ENCODE assay signal across 11 cellular contexts in genomic region chr6:55882731-55883595, GRCh38. TPM values are rescaled to one million over a fixed set of nuclear protein-coding genes. Genes with fewer than 3 reads are reported as not detected.
DNase-seq lines count a peak whose midpoint lies in the region; ATAC-seq and TF ChIP-seq lines count a peak whose summit lies in the region.
"Had no signal": no experiment of that assay in that cellular context is flagged by ENCODE, and none has a peak within 500 bp of the region (broad histone marks: within the 10 kb centered on the region; RNA-seq: fewer than 3 reads in every experiment).

No MANE protein-coding gene starts in this region.

- no peaks in the 10 kb centered on the region for H3K79me1 ChIP-seq in H9 (ENCODE audit: insufficient read depth, low read depth, low read length, poor library complexity, severe bottlenecking)

- no peak overlapping the region for H4K5ac ChIP-seq in H9 (ENCODE audit: insufficient read length, low read depth, low read length)

- no peak overlapping the region for H3K23ac ChIP-seq in H9 (ENCODE audit: insufficient read length, low read depth, low read length)

- no peak overlapping the region for H3K14ac ChIP-seq in H9 (ENCODE audit: insufficient read depth, low read length)

- H3K36me3 ChIP-seq in SJCRH30 (no peaks in the 10 kb centered on the region), osteoblast (ENCODE audit: insufficient read depth, low read length) (no peaks in the 10 kb centered on the region), GM23338 (ENCODE audit: insufficient read depth) (no peaks in the 10 kb centered on the region)

- peak overlapping the region; percentile 41 for H3K27ac ChIP-seq in SJCRH30
- peak overlapping the region; percentile 61 for H3K27ac ChIP-seq in osteoblast (ENCODE audit: low read depth, low read length)
- H3K27ac ChIP-seq in H9 (ENCODE audit: insufficient read length, low read depth, low read length) = no peak overlapping the region
- H3K27ac ChIP-seq in GM23338 (ENCODE audit: low read depth) = no peak overlapping the region

- H3K4me1 Mint-ChIP-seq in H9 (0 out of 4 replicates have a peak, but pooled peaks cover 0 to 2% of the 10 kb centered on the region in 2 experiments), GM23338 (peaks cover 5% of the 10 kb centered on the region; the same call in 2 of the 3 replicates)
- H3K4me1 Mint-ChIP-seq in stimulated activated effector memory CD8-positive, alpha-beta T cell treated with anti-CD3 and anti-CD28 coated beads, Interleukin-12 subunit alpha, Interleukin-12 subunit beta, amount 100 ng/mL, for 72 hours = no peaks in the 10 kb centered on the region

- H3K27me3 ChIP-seq in SJCRH30 (no peaks in the 10 kb centered on the region), osteoblast (ENCODE audit: insufficient read depth, low read length) (no peaks in the 10 kb centered on the region), H9 (ENCODE audit: insufficient read depth, low read length) (no peaks in the 10 kb centered on the region), GM23338 (ENCODE audit: insufficient read depth) (no peaks in the 10 kb centered on the region)

- no peaks in the 10 kb centered on the region for H3K23me2 ChIP-seq in H9 (ENCODE audit: insufficient read length, low read depth, low read length, poor library complexity, severe bottlenecking)

- no peaks in the 10 kb centered on the region for H3F3A ChIP-seq in GM23338 (replicated peaks; ENCODE audit: low read depth)

- H3K4me2 ChIP-seq in osteoblast (ENCODE audit: insufficient read depth, low read length) (peak overlapping the region; percentile 33), H9 (ENCODE audit: insufficient read depth, insufficient read length, low read length) (no peak overlapping the region), GM23338 (no peak overlapping the region)

- H3K4me3 ChIP-seq in SJCRH30 (no peak overlapping the region), osteoblast (ENCODE audit: insufficient read depth, low read length) (no peak overlapping the region), GM23338 (no peak overlapping the region)

- H4K20me1 ChIP-seq in osteoblast (ENCODE audit: insufficient read depth, low read length) (no peaks in the 10 kb centered on the region), H9 (ENCODE audit: control insufficient read depth, insufficient read depth, insufficient read length) (no peaks in the 10 kb centered on the region), GM23338 (replicated peaks; ENCODE audit: insufficient read depth) (no peaks in the 10 kb centered on the region)

- H3K4ac ChIP-seq in H9 (ENCODE audit: low read depth, low read length) = no peak overlapping the region

- no peak overlapping the region for H4K91ac ChIP-seq in H9 (ENCODE audit: insufficient read length, low read depth, low read length)

- ATAC-seq in HG02884 (IDR thresholded peaks at IDR 0.05; ENCODE audit: unreplicated experiment) (no peak), GM23338 (no peak)
- no peak for ATAC-seq in stimulated activated effector memory CD8-positive, alpha-beta T cell treated with anti-CD3 and anti-CD28 coated beads, Interleukin-12 subunit alpha, Interleukin-12 subunit beta, amount 100 ng/mL, for 72 hours

- H3K9ac ChIP-seq in H9 (ENCODE audit: extremely low read depth, insufficient read length, low read length) = no peak overlapping the region

- no peak overlapping the region for H2AK5ac ChIP-seq in H9 (ENCODE audit: insufficient read length, low read length)

- H3K9me2 ChIP-seq in GM23338 (ENCODE audit: insufficient read depth) = no peaks in the 10 kb centered on the region

- H3K18ac ChIP-seq in H9 (ENCODE audit: insufficient read length, low read depth, low read length) = no peak overlapping the region

- H2BK5ac ChIP-seq in H9 (ENCODE audit: insufficient read length, low read length) = no peak overlapping the region

- no peak overlapping the region for H2BK15ac ChIP-seq in H9 (ENCODE audit: low read depth, low read length)

- DNase-seq in GM03348 (ENCODE audit: low spot score) (peak; percentile 2), SJCRH30 (peak; percentile 16 to 58), fibroblast of the conjunctiva (ENCODE audit: low read depth) (peak; percentile 79), osteoblast (ENCODE audit: insufficient read length, low spot score, missing footprints) (no peak), H9 (no peak), GM23338 (ENCODE audit: low spot score) (no peak)
- DNase-seq in stimulated activated effector memory CD8-positive, alpha-beta T cell treated with anti-CD3 and anti-CD28 coated beads, Interleukin-12 subunit alpha, Interleukin-12 subunit beta, amount 100 ng/mL, for 72 hours (ENCODE audit: low spot score in 2 of 2) = no peak
- DNase-seq: NCI-H187 treated with DMSO at 0.1 percent for 48 hours, retina had no signal

- H3K9me3 Mint-ChIP-seq in H9 (no peaks in the 10 kb centered on the region), GM23338 (no peaks in the 10 kb centered on the region)
- H3K9me3 Mint-ChIP-seq in stimulated activated effector memory CD8-positive, alpha-beta T cell treated with anti-CD3 and anti-CD28 coated beads, Interleukin-12 subunit alpha, Interleukin-12 subunit beta, amount 100 ng/mL, for 72 hours = peaks cover 13% of the 10 kb centered on the region
- H3K9me3 Mint-ChIP-seq: brain had no signal

- no peak for TF ChIP-seq CTCF in osteoblast (IDR thresholded peaks at IDR 0.05; ENCODE audit: extremely low read depth, low read depth, low read length)
- TF ChIP-seq CTCF in H9 (conservative IDR thresholded peaks at IDR 0.05) = no peak
- no peak for TF ChIP-seq CTCF in GM23338 (conservative IDR thresholded peaks at IDR 0.05; ENCODE audit: low read depth in 2 of 2)

- peaks cover under 1% of the 10 kb centered on the region; the same call in 1 of the 2 replicates for H3K9me3 ChIP-seq in SJCRH30 (replicated peaks)
- H3K9me3 ChIP-seq in osteoblast (ENCODE audit: low read depth, low read length) = no peaks in the 10 kb centered on the region
- no peaks in the 10 kb centered on the region for H3K9me3 ChIP-seq in H9 (ENCODE audit: control insufficient read depth, low read depth, low read length)

- no CpG with 5 or more reads among the region's 1 CpG for WGBS in H9 (ENCODE audit: extremely low coverage, insufficient read length, low lambda C conversion rate)

- no peak overlapping the region for H2BK20ac ChIP-seq in H9 (ENCODE audit: low read depth, low read length, poor library complexity, severe bottlenecking)

- no peaks in the 10 kb centered on the region for H3K36me3 Mint-ChIP-seq in H9 (ENCODE audit: insufficient read depth in 1 of 3, low read depth in 3 of 3)
- H3K36me3 Mint-ChIP-seq in stimulated activated effector memory CD8-positive, alpha-beta T cell treated with anti-CD3 and anti-CD28 coated beads, Interleukin-12 subunit alpha, Interleukin-12 subunit beta, amount 100 ng/mL, for 72 hours = no peaks in the 10 kb centered on the region
- H3K36me3 Mint-ChIP-seq in GM23338 (ENCODE audit: low read depth) = no peaks in the 10 kb centered on the region
- H3K36me3 Mint-ChIP-seq: brain had no signal

- H3K79me2 ChIP-seq in osteoblast (ENCODE audit: insufficient read depth, low read length) (no peaks in the 10 kb centered on the region), H9 (ENCODE audit: insufficient read depth, low read length) (no peaks in the 10 kb centered on the region), GM23338 (replicated peaks; ENCODE audit: insufficient read depth) (no peaks in the 10 kb centered on the region)

- no peak overlapping the region for H3K56ac ChIP-seq in H9 (ENCODE audit: insufficient read length, low read depth, low read length)

- no peak overlapping the region for H2BK120ac ChIP-seq in H9 (ENCODE audit: low read depth, low read length, poor library complexity, severe bottlenecking)

- H2BK12ac ChIP-seq in H9 (ENCODE audit: insufficient read length, low read depth, low read length) = no peak overlapping the region

- H3K27me3 Mint-ChIP-seq in H9 (ENCODE audit: low read depth) (no peaks in the 10 kb centered on the region), GM23338 (ENCODE audit: insufficient read depth, low read depth, poor library complexity) (no peaks in the 10 kb centered on the region)

- H3K4me1 ChIP-seq in SJCRH30 (peaks cover 33% of the 10 kb centered on the region), osteoblast (ENCODE audit: insufficient read depth, low read length) (peaks cover 19% of the 10 kb centered on the region), H9 (ENCODE audit: insufficient read depth, low read length) (no peaks in the 10 kb centered on the region), GM23338 (ENCODE audit: insufficient read depth) (no peaks in the 10 kb centered on the region; the same call in 1 of the 2 replicates)

- no peak overlapping the region for H3T11ph ChIP-seq in H9 (ENCODE audit: low read length)

- no peak overlapping the region for H4K8ac ChIP-seq in H9 (replicated peaks; ENCODE audit: insufficient read length, low read depth, low read length)

- H3K4me3 Mint-ChIP-seq in H9 = no peak overlapping the region
- H3K4me3 Mint-ChIP-seq in stimulated activated effector memory CD8-positive, alpha-beta T cell treated with anti-CD3 and anti-CD28 coated beads, Interleukin-12 subunit alpha, Interleukin-12 subunit beta, amount 100 ng/mL, for 72 hours = no peak overlapping the region
- H3K4me3 Mint-ChIP-seq in GM23338 = no peak overlapping the region
- H3K4me3 Mint-ChIP-seq: brain had no signal

- no peak overlapping the region for H2AFZ ChIP-seq in osteoblast (ENCODE audit: low read length)
- no peak overlapping the region for H2AFZ ChIP-seq in H9 (ENCODE audit: low read length)
- no peak overlapping the region for H2AFZ ChIP-seq in GM23338

- H3K27ac Mint-ChIP-seq in H9 (no peak overlapping the region), GM23338 (no peak overlapping the region)
- H3K27ac Mint-ChIP-seq in stimulated activated effector memory CD8-positive, alpha-beta T cell treated with anti-CD3 and anti-CD28 coated beads, Interleukin-12 subunit alpha, Interleukin-12 subunit beta, amount 100 ng/mL, for 72 hours = no peak overlapping the region
- H3K27ac Mint-ChIP-seq: brain had no signal

TF ChIP-seq in GM23338, 12 proteins besides CTCF, POLR2A, EP300 and RAD21 (continues in another document):
- no peak for TF ChIP-seq POLR2AphosphoS5 (IDR thresholded peaks at IDR 0.05; ENCODE audit: low read depth)
- no peak for TF ChIP-seq EZH2phosphoT487 (IDR thresholded peaks at IDR 0.05; ENCODE audit: unreplicated experiment)
- TF ChIP-seq EZH2 (IDR thresholded peaks at IDR 0.05; ENCODE audit: low read depth, unreplicated experiment) = no peak
- no peak for TF ChIP-seq CREB1 (CRISPR knock-in tag; IDR thresholded peaks at IDR 0.05; ENCODE audit: low read depth)

RNA-seq across cellular contexts. Expression of gene BMP5, which starts 7.6 kb away (rescaled TPM):
- total RNA-seq in SJCRH30 (2014; rRNA removed; shearing (Covaris generic)) = 61.2 and 72.3 TPM in 2 replicates
- total RNA-seq in osteoblast (0.36 and 0.59 TPM in 2 replicates), H9 (2021) (not detected in 2 replicates)
- 0.07 TPM in 1 of 2 replicates, not detected in the other for total RNA-seq in GM23338 (2014; rRNA removed; shearing (Covaris generic))
- 0.06 and 0.14 TPM in 2 replicates for polyA plus RNA-seq in GM23338 (2016; fragmentation: Nextera tagmentation; extraction: Ambion mirVana)

Comparison
In these comparisons a context has a peak if more than half of its experiments do, and no peak if none do; other contexts are left out.
1. DNase-seq: peak in GM03348 (single experiment), SJCRH30 (2 of 2) and fibroblast of the conjunctiva (single experiment); none in osteoblast (single experiment), H9 (single experiment), stimulated activated effector memory CD8-positive, alpha-beta T cell treated with anti-CD3 and anti-CD28 coated beads, Interleukin-12 subunit alpha, Interleukin-12 subunit beta, amount 100 ng/mL, for 72 hours (0 of 2) and GM23338 (single experiment).
2. H3K27ac ChIP-seq: peak in SJCRH30 (single experiment) and osteoblast (single experiment); none in H9 (single experiment) and GM23338 (single experiment).
3. RNA of gene BMP5, which starts 7.6 kb away (total RNA-seq): 61.2 to 72.3 TPM in SJCRH30; 0.36 to 0.59 TPM in osteoblast, 0.07 TPM in GM23338 and not detected in H9; every median in the first group is over 10 times any median in the second.